In the genomic region with DNA sequence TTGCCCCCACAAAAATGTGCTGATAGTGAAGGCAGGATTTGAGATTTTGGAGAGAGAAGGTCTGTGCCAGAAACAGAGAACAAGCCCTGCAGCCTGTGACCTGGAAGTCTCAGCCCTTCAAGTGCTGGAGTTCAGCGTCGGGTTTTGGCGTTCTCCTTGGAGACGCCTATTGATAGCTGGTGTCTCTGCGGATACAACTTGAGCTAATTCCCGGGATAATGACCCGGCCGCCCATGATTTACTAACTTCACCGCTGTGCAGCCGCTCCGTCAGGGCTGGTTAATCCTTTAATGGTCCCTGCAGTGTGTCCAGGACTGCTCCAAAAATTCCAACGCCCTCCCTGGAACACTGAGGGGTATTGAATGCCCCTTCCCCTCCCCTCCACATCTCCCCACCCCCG, we compare ENCODE assay signal across 25 cellular contexts.
DNase-seq lines count a peak whose midpoint lies in the region; ATAC-seq and TF ChIP-seq lines count a peak whose summit lies in the region.
"Had no signal": no experiment of that assay in that cellular context is flagged by ENCODE, and none has a peak within 500 bp of the region (broad histone marks: within the 10 kb centered on the region; RNA-seq: fewer than 3 reads in every experiment).

No MANE protein-coding gene starts in this region.

- DNase-seq in right cardiac atrium (peak; percentile 37 to 82 (median 64)), left ventricle myocardium inferior (no peak), ecto neural progenitor cell (ENCODE audit: low spot score) (peak; percentile 62), left colon (no peak), Peyer's patch (no peak), vagina (ENCODE audit: extremely low spot score in 2 of 2) (no peak)
- DNase-seq: 8988T; activated CD4-positive, alpha-beta T cell treated with anti-CD3 and anti-CD28 coated beads, Interleukin-2, amount 50 U/mL, for 1 hour; activated CD4-positive, CD25-positive, alpha-beta regulatory T cell; activated gamma-delta T cell; activated naive CD8-positive, alpha-beta T cell treated with anti-CD3 and anti-CD28 coated beads for 36 hours; activated T-cell treated with anti-CD3 and anti-CD28 coated beads, Interleukin-2, amount 50 U/mL, for 4 hours; DMS79 treated with DMSO at 0.1 percent for 48 hours; gastrocnemius medialis; GF-D8; NCI-H2107; OCI-M1; psoas muscle; transverse colon had no signal

- H3K27ac Mint-ChIP-seq in nephron, result peak overlapping the region; percentile 30 to 59 (median 34)
- H3K27ac Mint-ChIP-seq: activated naive CD8-positive, alpha-beta T cell treated with anti-CD3 and anti-CD28 coated beads for 36 hours; memory B cell; stimulated activated effector memory CD8-positive, alpha-beta T cell treated with anti-CD3 and anti-CD28 coated beads, Interleukin-12 subunit alpha, Interleukin-12 subunit beta, amount 100 ng/mL, for 72 hours had no signal

- no peak overlapping the region for H3K4me3 Mint-ChIP-seq in nephron
- H3K4me3 Mint-ChIP-seq: activated naive CD8-positive, alpha-beta T cell treated with anti-CD3 and anti-CD28 coated beads for 36 hours; activated T-cell treated with anti-CD3 and anti-CD28 coated beads, Interleukin-2, amount 50 U/mL, for 4 hours; memory B cell; stimulated activated effector memory CD8-positive, alpha-beta T cell treated with anti-CD3 and anti-CD28 coated beads, Interleukin-12 subunit alpha, Interleukin-12 subunit beta, amount 100 ng/mL, for 72 hours had no signal

- TF ChIP-seq POLR2A in Peyer's patch (IDR thresholded peaks at IDR 0.05) (no peak), vagina (IDR thresholded peaks at IDR 0.05) (no peak)

- TF ChIP-seq CTCF in left ventricle myocardium inferior (IDR thresholded peaks at IDR 0.05; ENCODE audit: borderline replicate concordance), result no peak
- no peak for TF ChIP-seq CTCF in nephron (IDR thresholded peaks at IDR 0.05; ENCODE audit: unreplicated experiment in 3 of 3)
- no peak for TF ChIP-seq CTCF in Peyer's patch (IDR thresholded peaks at IDR 0.05)
- no peak for TF ChIP-seq CTCF in vagina (IDR thresholded peaks at IDR 0.05)

- H3K36me3 ChIP-seq in left ventricle myocardium inferior, result no peaks in the 10 kb centered on the region
- no peaks in the 10 kb centered on the region for H3K36me3 ChIP-seq in Peyer's patch
- H3K36me3 ChIP-seq in vagina, result no peaks in the 10 kb centered on the region
- H3K36me3 ChIP-seq: gastrocnemius medialis, transverse colon had no signal

- no peaks in the 10 kb centered on the region for H3K36me3 Mint-ChIP-seq in nephron (ENCODE audit: low read depth)
- H3K36me3 Mint-ChIP-seq: activated naive CD8-positive, alpha-beta T cell treated with anti-CD3 and anti-CD28 coated beads for 36 hours; memory B cell; stimulated activated effector memory CD8-positive, alpha-beta T cell treated with anti-CD3 and anti-CD28 coated beads, Interleukin-12 subunit alpha, Interleukin-12 subunit beta, amount 100 ng/mL, for 72 hours had no signal

- no peaks in the 10 kb centered on the region for H3K4me1 ChIP-seq in right cardiac atrium (ENCODE audit: control insufficient read depth, insufficient read depth, low read length)
- H3K4me1 ChIP-seq in left ventricle myocardium inferior, result no peaks in the 10 kb centered on the region
- H3K4me1 ChIP-seq in Peyer's patch, result no peaks in the 10 kb centered on the region
- peaks cover 9% of the 10 kb centered on the region for H3K4me1 ChIP-seq in vagina
- H3K4me1 ChIP-seq: gastrocnemius medialis, psoas muscle, transverse colon had no signal

- ATAC-seq in right cardiac atrium (peak; percentile 51 to 92), GM19328 (IDR thresholded peaks at IDR 0.05; ENCODE audit: unreplicated experiment) (no peak), left colon (no peak)
- ATAC-seq: activated T-cell treated with anti-CD3 and anti-CD28 coated beads, Interleukin-2, amount 50 U/mL, for 4 hours; gastrocnemius medialis; psoas muscle; stimulated activated effector memory CD8-positive, alpha-beta T cell treated with anti-CD3 and anti-CD28 coated beads, Interleukin-12 subunit alpha, Interleukin-12 subunit beta, amount 100 ng/mL, for 72 hours had no signal

- H3K9me3 Mint-ChIP-seq in nephron, result peaks cover 8% of the 10 kb centered on the region
- H3K9me3 Mint-ChIP-seq: activated naive CD8-positive, alpha-beta T cell treated with anti-CD3 and anti-CD28 coated beads for 36 hours; activated T-cell treated with anti-CD3 and anti-CD28 coated beads, Interleukin-2, amount 50 U/mL, for 4 hours; memory B cell; stimulated activated effector memory CD8-positive, alpha-beta T cell treated with anti-CD3 and anti-CD28 coated beads, Interleukin-12 subunit alpha, Interleukin-12 subunit beta, amount 100 ng/mL, for 72 hours had no signal

- 38% methylated on average over 13 of the region's 13 CpGs for WGBS in right cardiac atrium

- H3K27me3 ChIP-seq in right cardiac atrium (ENCODE audit: control insufficient read depth, insufficient read depth) (no peaks in the 10 kb centered on the region), left ventricle myocardium inferior (ENCODE audit: low read depth) (peaks cover 79% of the 10 kb centered on the region), Peyer's patch (no peaks in the 10 kb centered on the region), vagina (no peaks in the 10 kb centered on the region)

- H3K4me3 ChIP-seq in right cardiac atrium (ENCODE audit: low read length) (no peak overlapping the region), left ventricle myocardium inferior (no peak overlapping the region), Peyer's patch (no peak overlapping the region), vagina (no peak overlapping the region)
- H3K4me3 ChIP-seq: gastrocnemius medialis, psoas muscle, SK-N-MC, transverse colon had no signal

- no peaks in the 10 kb centered on the region for H3K9me3 ChIP-seq in right cardiac atrium (ENCODE audit: control insufficient read depth, low read length)
- H3K9me3 ChIP-seq in left ventricle myocardium inferior (replicated peaks), result peaks cover 3% of the 10 kb centered on the region
- no peaks in the 10 kb centered on the region for H3K9me3 ChIP-seq in Peyer's patch
- H3K9me3 ChIP-seq in vagina, result no peaks in the 10 kb centered on the region
- H3K9me3 ChIP-seq: gastrocnemius medialis, psoas muscle, transverse colon had no signal

- H3K27ac ChIP-seq in right cardiac atrium (ENCODE audit: low read length) (no peak overlapping the region), left ventricle myocardium inferior (replicated peaks) (no peak overlapping the region), Peyer's patch (no peak overlapping the region), vagina (no peak overlapping the region)
- H3K27ac ChIP-seq: C4-2B, gastrocnemius medialis, psoas muscle, SK-N-MC, transverse colon had no signal

- H3K27me3 Mint-ChIP-seq in nephron (ENCODE audit: low read depth), result peaks cover 26% of the 10 kb centered on the region

- intact Hi-C loops in right cardiac atrium (cut with DNase I) (no loop called here), left ventricle myocardium inferior (cut with micrococcal nuclease) (no loop called here), left colon (cut with DNase I, micrococcal nuclease) (no loop called here), vagina (cut with DNase I) (no loop called here)

- H3K4me1 Mint-ChIP-seq in nephron, result peaks cover 44% of the 10 kb centered on the region
- H3K4me1 Mint-ChIP-seq: activated naive CD8-positive, alpha-beta T cell treated with anti-CD3 and anti-CD28 coated beads for 36 hours; memory B cell; stimulated activated effector memory CD8-positive, alpha-beta T cell treated with anti-CD3 and anti-CD28 coated beads, Interleukin-12 subunit alpha, Interleukin-12 subunit beta, amount 100 ng/mL, for 72 hours had no signal

Comparison
In these comparisons a context has a peak if more than half of its experiments do, and no peak if none do; other contexts are left out.
1. DNase-seq: peak in right cardiac atrium (3 of 3) and ecto neural progenitor cell (single experiment); none in left ventricle myocardium inferior (single experiment), left colon (0 of 2), Peyer's patch (0 of 3) and vagina (0 of 2).
2. ATAC-seq: peak in right cardiac atrium (2 of 2); none in GM19328 (single experiment) and left colon (single experiment).